9 cellular contexts compared by ENCODE assay signal in genomic region chr14:55807536-55807935, GRCh38.
A peak's percentile ranks its signal among the peaks of the same experiment; 100 is the strongest.
DNase-seq lines count a peak whose midpoint lies in the region; ATAC-seq lines count a peak whose summit lies in the region.
"Had no signal": no experiment of that assay in that cellular context is flagged by ENCODE, and none has a peak within 500 bp of the region (broad histone marks: within the 10 kb centered on the region; RNA-seq: fewer than 3 reads in every experiment).

No MANE protein-coding gene starts in this region.

- H3K9me3 ChIP-seq in CD4-positive, CD25-positive, alpha-beta regulatory T cell (ENCODE audit: control insufficient read depth in 2 of 2, low read length in 2 of 2) = no peaks in the 10 kb centered on the region

- H3K27me3 ChIP-seq in CD4-positive, CD25-positive, alpha-beta regulatory T cell (ENCODE audit: control insufficient read depth, insufficient read depth, low read length) = no peaks in the 10 kb centered on the region

- peak overlapping the region; percentile 27 for H3K27ac ChIP-seq in CD4-positive, CD25-positive, alpha-beta regulatory T cell (ENCODE audit: insufficient read depth, low read length, poor library complexity, severe bottlenecking)

- peaks cover 6% of the 10 kb centered on the region for H3K27me3 Mint-ChIP-seq in CD4-positive, CD25-positive, alpha-beta regulatory T cell
- H3K27me3 Mint-ChIP-seq in activated T-helper 2 cell treated with anti-CD3 and anti-CD28 coated beads, Interferon-gamma antibody, Interleukin-2, Interleukin-4, amounts not matched to agents 10 μg/mL and 5 μg/mL and 100 μg/mL, durations not matched to agents 14 hours and 24 hours and 36 hours (ENCODE audit: low read depth) = peaks cover 2% of the 10 kb centered on the region

- H3K4me1 ChIP-seq in CD4-positive, CD25-positive, alpha-beta regulatory T cell (ENCODE audit: control insufficient read depth, insufficient read depth, low read length, poor library complexity, severe bottlenecking) = peaks cover 8% of the 10 kb centered on the region

- ATAC-seq in CD4-positive, CD25-positive, alpha-beta regulatory T cell (ENCODE audit: low read depth in 2 of 2) = no peak
- ATAC-seq in GM19351 (IDR thresholded peaks at IDR 0.05; ENCODE audit: unreplicated experiment) (peak; percentile 9), left lobe of liver (peak; percentile 40), GM21381 (IDR thresholded peaks at IDR 0.05; ENCODE audit: unreplicated experiment) (no peak), GM18909 (IDR thresholded peaks at IDR 0.05; ENCODE audit: poor library complexity, unreplicated experiment) (no peak)

- peak overlapping the region in 3 of 4 donors; percentile 17 to 49 (median 46) for H3K4me3 Mint-ChIP-seq in CD4-positive, CD25-positive, alpha-beta regulatory T cell
- no peak overlapping the region for H3K4me3 Mint-ChIP-seq in activated T-helper 2 cell treated with anti-CD3 and anti-CD28 coated beads, Interferon-gamma antibody, Interleukin-2, Interleukin-4, amounts not matched to agents 10 μg/mL and 5 μg/mL and 100 μg/mL, durations not matched to agents 14 hours and 24 hours and 36 hours (ENCODE audit: low read depth)
- H3K4me3 Mint-ChIP-seq: endodermal cell had no signal

- no peaks in the 10 kb centered on the region for H3K36me3 ChIP-seq in CD4-positive, CD25-positive, alpha-beta regulatory T cell (ENCODE audit: control insufficient read depth, insufficient read depth, low read length)

- peak overlapping the region; percentile 32 to 93 (median 90) for H3K27ac Mint-ChIP-seq in CD4-positive, CD25-positive, alpha-beta regulatory T cell
- H3K27ac Mint-ChIP-seq in activated T-helper 2 cell treated with anti-CD3 and anti-CD28 coated beads, Interferon-gamma antibody, Interleukin-2, Interleukin-4, amounts not matched to agents 10 μg/mL and 5 μg/mL and 100 μg/mL, durations not matched to agents 14 hours and 24 hours and 36 hours = peak overlapping the region; percentile 38
- H3K27ac Mint-ChIP-seq: endodermal cell had no signal

- no peaks in the 10 kb centered on the region for H3K36me3 Mint-ChIP-seq in CD4-positive, CD25-positive, alpha-beta regulatory T cell
- H3K36me3 Mint-ChIP-seq in activated T-helper 2 cell treated with anti-CD3 and anti-CD28 coated beads, Interferon-gamma antibody, Interleukin-2, Interleukin-4, amounts not matched to agents 10 μg/mL and 5 μg/mL and 100 μg/mL, durations not matched to agents 14 hours and 24 hours and 36 hours (ENCODE audit: low read depth) = peaks cover 7% of the 10 kb centered on the region

- peaks cover 0 to 20% (median 10%) of the 10 kb centered on the region in 4 donors for H3K4me1 Mint-ChIP-seq in CD4-positive, CD25-positive, alpha-beta regulatory T cell
- H3K4me1 Mint-ChIP-seq in activated T-helper 2 cell treated with anti-CD3 and anti-CD28 coated beads, Interferon-gamma antibody, Interleukin-2, Interleukin-4, amounts not matched to agents 10 μg/mL and 5 μg/mL and 100 μg/mL, durations not matched to agents 14 hours and 24 hours and 36 hours (ENCODE audit: low read depth) = peaks cover 26% of the 10 kb centered on the region
- H3K4me1 Mint-ChIP-seq: endodermal cell had no signal

- H3K4me3 ChIP-seq in CD4-positive, CD25-positive, alpha-beta regulatory T cell (ENCODE audit: low read depth, low read length) = no peak overlapping the region

- intact Hi-C loops in activated T-helper 2 cell treated with anti-CD3 and anti-CD28 coated beads, Interferon-gamma antibody, Interleukin-2, Interleukin-4, amounts not matched to agents 10 μg/mL and 5 μg/mL and 100 μg/mL, durations not matched to agents 14 hours and 24 hours and 36 hours (cut with micrococcal nuclease) = loop anchor here (10.0 kb wide), 1 partner anchor 197 kb away; no protein-coding TSS in a partner anchor

- H3K9me3 Mint-ChIP-seq in CD4-positive, CD25-positive, alpha-beta regulatory T cell = peaks cover 0 to 8% (median 2%) of the 10 kb centered on the region in 7 donors
- peaks cover 23% of the 10 kb centered on the region for H3K9me3 Mint-ChIP-seq in activated T-helper 2 cell treated with anti-CD3 and anti-CD28 coated beads, Interferon-gamma antibody, Interleukin-2, Interleukin-4, amounts not matched to agents 10 μg/mL and 5 μg/mL and 100 μg/mL, durations not matched to agents 14 hours and 24 hours and 36 hours

- no peak for DNase-seq in CD4-positive, CD25-positive, alpha-beta regulatory T cell
- no peak for DNase-seq in activated T-helper 2 cell treated with anti-CD3 and anti-CD28 coated beads, Interferon-gamma antibody, Interleukin-2, Interleukin-4, amounts not matched to agents 10 μg/mL and 5 μg/mL and 100 μg/mL, durations not matched to agents 14 hours and 24 hours and 36 hours (ENCODE audit: low spot score)
- DNase-seq in left lobe of liver (ENCODE audit: low spot score) = no peak
- DNase-seq in NCI-H526 (lab: John Stamatoyannopoulos, UW) = no peak
- no peak for DNase-seq in GM03348 (ENCODE audit: low spot score)
- DNase-seq: endodermal cell had no signal

Comparison
In these comparisons a context has a peak if more than half of its experiments do, and no peak if none do; other contexts are left out.
1. ATAC-seq: peak in GM19351 (single experiment) and left lobe of liver (single experiment); none in CD4-positive, CD25-positive, alpha-beta regulatory T cell (0 of 2), GM21381 (single experiment) and GM18909 (single experiment).